Comparison of ENCODE assay signal across 18 cellular contexts in the genomic region with DNA sequence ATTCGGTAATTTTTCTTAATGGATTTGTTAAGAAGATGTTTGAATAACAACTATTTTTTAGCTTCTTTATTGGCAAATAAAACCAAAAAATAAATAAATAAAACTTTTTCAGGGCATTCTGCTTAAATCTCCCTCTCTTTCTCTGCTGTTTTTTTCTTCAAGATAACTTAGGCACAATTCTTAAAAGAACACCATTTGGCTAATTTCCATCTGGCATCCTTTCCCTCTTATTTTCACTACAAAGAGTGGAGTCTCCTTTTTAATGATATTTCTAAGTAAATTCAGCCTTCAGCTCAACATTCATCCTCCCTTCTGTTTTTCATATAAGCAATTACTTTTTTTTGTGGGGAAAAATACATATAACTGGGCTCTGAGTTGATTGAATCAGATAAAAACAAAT.
A peak's percentile ranks its signal among the peaks of the same experiment; 100 is the strongest.
DNase-seq lines count a peak whose midpoint lies in the region; ATAC-seq and TF ChIP-seq lines count a peak whose summit lies in the region.
"Had no signal": no experiment of that assay in that cellular context is flagged by ENCODE, and none has a peak within 500 bp of the region (broad histone marks: within the 10 kb centered on the region; RNA-seq: fewer than 3 reads in every experiment).

No MANE protein-coding gene starts in this region.

- peaks cover 9% of the 10 kb centered on the region for H3K9me3 Mint-ChIP-seq in natural killer cell treated with Interleukin-12 subunit alpha and Interleukin-12 subunit beta and Interleukin-15 and Interleukin-18, amount 100 ng/mL, for 72 hours

- no peak overlapping the region for H3K4me3 Mint-ChIP-seq in natural killer cell treated with Interleukin-12 subunit alpha and Interleukin-12 subunit beta and Interleukin-15 and Interleukin-18, amount 100 ng/mL, for 72 hours
- H3K4me3 Mint-ChIP-seq: CD4-positive, alpha-beta T cell had no signal

- TF ChIP-seq POLR2A in esophagus squamous epithelium (IDR thresholded peaks at IDR 0.05) = no peak

- TF ChIP-seq CTCF in cardiac muscle cell (IDR thresholded peaks at IDR 0.05; ENCODE audit: low read depth, low read length) (no peak), heart right ventricle (IDR thresholded peaks at IDR 0.05) (no peak), esophagus squamous epithelium (IDR thresholded peaks at IDR 0.05) (no peak)

- H3K4me1 ChIP-seq in cardiac muscle cell (ENCODE audit: low read depth) (peaks cover 13% of the 10 kb centered on the region), heart right ventricle (peaks cover 0 to 4% (median 0%) of the 10 kb centered on the region in 9 donors), esophagus squamous epithelium (peaks cover 0 to 3% (median 0%) of the 10 kb centered on the region in 3 donors)
- H3K4me1 ChIP-seq: A549, Caco-2 had no signal

- no peaks in the 10 kb centered on the region for H3K27me3 Mint-ChIP-seq in natural killer cell treated with Interleukin-12 subunit alpha and Interleukin-12 subunit beta and Interleukin-15 and Interleukin-18, amount 100 ng/mL, for 72 hours
- H3K27me3 Mint-ChIP-seq: CD4-positive, alpha-beta T cell had no signal

- H3K27me3 ChIP-seq in cardiac muscle cell (no peaks in the 10 kb centered on the region), heart right ventricle (no peaks in the 10 kb centered on the region), esophagus squamous epithelium (no peaks in the 10 kb centered on the region)

- H3K4me3 ChIP-seq in cardiac muscle cell (no peak overlapping the region), heart right ventricle (no peak overlapping the region), skeletal muscle cell (ENCODE audit: low read depth, low read length) (no peak overlapping the region), esophagus squamous epithelium (no peak overlapping the region)
- H3K4me3 ChIP-seq: A549 had no signal

- H3K27ac Mint-ChIP-seq in natural killer cell treated with Interleukin-12 subunit alpha and Interleukin-12 subunit beta and Interleukin-15 and Interleukin-18, amount 100 ng/mL, for 72 hours = no peak overlapping the region
- H3K27ac Mint-ChIP-seq: CD4-positive, alpha-beta T cell had no signal

- H3K9me3 ChIP-seq in cardiac muscle cell (ENCODE audit: low read depth) = no peaks in the 10 kb centered on the region
- H3K9me3 ChIP-seq in heart right ventricle = peaks cover 0 to 11% (median 0%) of the 10 kb centered on the region in 11 donors
- H3K9me3 ChIP-seq in esophagus squamous epithelium = no peaks in the 10 kb centered on the region
- H3K9me3 ChIP-seq: A549, Caco-2 had no signal

- 88 to 92% methylated on average over 1 of the region's 1 CpG for WGBS in heart right ventricle, 2 donors
- WGBS in esophagus squamous epithelium, 2 donors = 85 to 91% methylated on average over 1 of the region's 1 CpG

- no peaks in the 10 kb centered on the region for H3K36me3 ChIP-seq in cardiac muscle cell
- no peaks in the 10 kb centered on the region for H3K36me3 ChIP-seq in heart right ventricle
- H3K36me3 ChIP-seq in esophagus squamous epithelium = no peaks in the 10 kb centered on the region

- H3K4me1 Mint-ChIP-seq in natural killer cell treated with Interleukin-12 subunit alpha and Interleukin-12 subunit beta and Interleukin-15 and Interleukin-18, amount 100 ng/mL, for 72 hours (ENCODE audit: low read depth in 2 of 2) = no peaks in the 10 kb centered on the region

- peaks cover 4% of the 10 kb centered on the region for H3K36me3 Mint-ChIP-seq in natural killer cell treated with Interleukin-12 subunit alpha and Interleukin-12 subunit beta and Interleukin-15 and Interleukin-18, amount 100 ng/mL, for 72 hours

- no peak for ATAC-seq in heart right ventricle
- ATAC-seq in natural killer cell treated with Interleukin-12 subunit alpha and Interleukin-12 subunit beta and Interleukin-15 and Interleukin-18, amount 100 ng/mL, for 72 hours = no peak
- ATAC-seq: A549 had no signal

- intact Hi-C loops in heart right ventricle (cut with DNase I) (no loop called here), esophagus squamous epithelium (cut with DNase I) (no loop called here)

- peak overlapping the region; percentile 54 for H3K27ac ChIP-seq in cardiac muscle cell
- no peak overlapping the region for H3K27ac ChIP-seq in heart right ventricle
- H3K27ac ChIP-seq in esophagus squamous epithelium = no peak overlapping the region
- H3K27ac ChIP-seq: 22Rv1, A549, C4-2B had no signal

- DNase-seq in cardiac muscle cell (ENCODE audit: low read depth in 1 of 2, low spot score in 1 of 2) (peak in 1 of 2 donors; percentile 34), heart right ventricle (no peak), medulla oblongata (ENCODE audit: extremely low spot score) (peak; percentile 39), skeletal muscle cell (ENCODE audit: low read depth) (peak; percentile 10), esophagus squamous epithelium (lab: John Stamatoyannopoulos, UW) (no peak), DMS153 (lab: John Stamatoyannopoulos, UW) (no peak)
- no peak for DNase-seq in natural killer cell treated with Interleukin-12 subunit alpha and Interleukin-12 subunit beta and Interleukin-15 and Interleukin-18, amount 100 ng/mL, for 72 hours (ENCODE audit: low spot score)
- DNase-seq: AML-193; Caco-2; CD4-positive, alpha-beta T cell; DMS79; GDM1; GOT3; H7; IMR-90 had no signal

Comparison
In these comparisons a context has a peak if more than half of its experiments do, and no peak if none do; other contexts are left out.
1. DNase-seq: peak in medulla oblongata (single experiment) and skeletal muscle cell (single experiment); none in heart right ventricle (0 of 2), natural killer cell treated with Interleukin-12 subunit alpha and Interleukin-12 subunit beta and Interleukin-15 and Interleukin-18, amount 100 ng/mL, for 72 hours (single experiment), esophagus squamous epithelium (single experiment) and DMS153 (single experiment).